ENCODE assay signal across 28 cellular contexts in genomic region chr6:137031122-137031521, GRCh38. TPM values are rescaled to one million over a fixed set of nuclear protein-coding genes. Genes with fewer than 3 reads are reported as not detected.
DNase-seq lines count a peak whose midpoint lies in the region; ATAC-seq, FAIRE-seq and TF ChIP-seq lines count a peak whose summit lies in the region.
"Had no signal": no experiment of that assay in that cellular context is flagged by ENCODE, and none has a peak within 500 bp of the region (broad histone marks: within the 10 kb centered on the region; RNA-seq: fewer than 3 reads in every experiment).

No MANE protein-coding gene starts in this region.

- H3K4me1 Mint-ChIP-seq in activated CD4-positive, alpha-beta memory T cell treated with anti-CD3 and anti-CD28 coated beads for 36 hours (ENCODE audit: low read depth), result peaks cover 12% of the 10 kb centered on the region
- H3K4me1 Mint-ChIP-seq in activated CD4-positive, alpha-beta memory T cell treated with anti-CD3 and anti-CD28 coated beads, Interleukin-2, amount 10 ng/mL, durations not matched to agents 7 days and 5 days, result peaks cover 27% of the 10 kb centered on the region
- H3K4me1 Mint-ChIP-seq: CD14-positive monocyte had no signal

- no peak for TF ChIP-seq POLR2A in GM12891 (IDR thresholded peaks at IDR 0.05; ENCODE audit: low read depth, low read length)

- H3K36me3 Mint-ChIP-seq in activated CD4-positive, alpha-beta memory T cell treated with anti-CD3 and anti-CD28 coated beads for 36 hours, result no peaks in the 10 kb centered on the region
- H3K36me3 Mint-ChIP-seq in activated CD4-positive, alpha-beta memory T cell treated with anti-CD3 and anti-CD28 coated beads, Interleukin-2, amount 10 ng/mL, durations not matched to agents 7 days and 5 days (ENCODE audit: low read depth), result peaks cover 7% of the 10 kb centered on the region
- H3K36me3 Mint-ChIP-seq: CD14-positive monocyte; CD4-positive, alpha-beta memory T cell; CD4-positive, CD25-positive, alpha-beta regulatory T cell; CD8-positive, alpha-beta memory T cell had no signal

- POLR2A ChIA-PET in activated CD4-positive, alpha-beta memory T cell treated with anti-CD3 and anti-CD28 coated beads for 36 hours (lab: Charles Lee), result no interaction called here
- POLR2A ChIA-PET in activated CD4-positive, alpha-beta memory T cell treated with anti-CD3 and anti-CD28 coated beads, Interleukin-2, amount 10 ng/mL, durations not matched to agents 7 days and 5 days (lab: Charles Lee), result no interaction called here

- ATAC-seq in left colon, result peak; percentile 74
- no peak for ATAC-seq in GM19455 (IDR thresholded peaks at IDR 0.05; ENCODE audit: unreplicated experiment)
- ATAC-seq: GM12878 had no signal

- H3K27ac Mint-ChIP-seq in activated CD4-positive, alpha-beta memory T cell treated with anti-CD3 and anti-CD28 coated beads for 36 hours, result peak overlapping the region; percentile 10
- no peak overlapping the region for H3K27ac Mint-ChIP-seq in activated CD4-positive, alpha-beta memory T cell treated with anti-CD3 and anti-CD28 coated beads, Interleukin-2, amount 10 ng/mL, durations not matched to agents 7 days and 5 days
- H3K27ac Mint-ChIP-seq: CD14-positive monocyte; CD4-positive, alpha-beta memory T cell; CD8-positive, alpha-beta memory T cell had no signal

- peak; percentile 54 for FAIRE-seq in GM12891 (lab: Jason Lieb, UNC)
- FAIRE-seq: A204.1, GM12878, GM19239 had no signal

- H3K9me3 Mint-ChIP-seq in activated CD4-positive, alpha-beta memory T cell treated with anti-CD3 and anti-CD28 coated beads for 36 hours, result no peaks in the 10 kb centered on the region
- H3K9me3 Mint-ChIP-seq in activated CD4-positive, alpha-beta memory T cell treated with anti-CD3 and anti-CD28 coated beads, Interleukin-2, amount 10 ng/mL, durations not matched to agents 7 days and 5 days, result no peaks in the 10 kb centered on the region

- DNase-seq in activated CD4-positive, alpha-beta memory T cell treated with anti-CD3 and anti-CD28 coated beads for 36 hours, result no peak
- no peak for DNase-seq in activated CD4-positive, alpha-beta memory T cell treated with anti-CD3 and anti-CD28 coated beads, Interleukin-2, amount 10 ng/mL, durations not matched to agents 7 days and 5 days
- DNase-seq in GM12891 (ENCODE audit: insufficient read length, low spot score) (no peak), left colon (no peak), activated gamma-delta T cell treated with Interleukin-2 at 50 U/mL for 16 hours (no peak)
- DNase-seq: 8988T; ACHN; BE2C; C1 segment of cervical spinal cord; CD4-positive, alpha-beta memory T cell; CD4-positive, CD25-positive, alpha-beta regulatory T cell; CD8-positive, alpha-beta memory T cell; COR-L47; DMS 273 treated with DMSO at 0.1 percent for 48 hours; DMS153; DMS53; DMS79; DND-41; EL; GDM1 had no signal

- CTCF ChIA-PET in activated CD4-positive, alpha-beta memory T cell treated with anti-CD3 and anti-CD28 coated beads for 36 hours (lab: Charles Lee), result no interaction called here
- CTCF ChIA-PET in activated CD4-positive, alpha-beta memory T cell treated with anti-CD3 and anti-CD28 coated beads, Interleukin-2, amount 10 ng/mL, durations not matched to agents 7 days and 5 days (lab: Charles Lee), result no interaction called here

- H3K4me3 Mint-ChIP-seq in activated CD4-positive, alpha-beta memory T cell treated with anti-CD3 and anti-CD28 coated beads for 36 hours, result no peak overlapping the region
- no peak overlapping the region for H3K4me3 Mint-ChIP-seq in activated CD4-positive, alpha-beta memory T cell treated with anti-CD3 and anti-CD28 coated beads, Interleukin-2, amount 10 ng/mL, durations not matched to agents 7 days and 5 days
- H3K4me3 Mint-ChIP-seq: CD14-positive monocyte; CD4-positive, CD25-positive, alpha-beta regulatory T cell; CD8-positive, alpha-beta memory T cell had no signal

- intact Hi-C loops in activated CD4-positive, alpha-beta memory T cell treated with anti-CD3 and anti-CD28 coated beads for 36 hours (cut with micrococcal nuclease), result no loop called here
- intact Hi-C loops in left colon (cut with DNase I, micrococcal nuclease), result no loop called here

- H3K27me3 Mint-ChIP-seq in activated CD4-positive, alpha-beta memory T cell treated with anti-CD3 and anti-CD28 coated beads for 36 hours, result peaks cover 45% of the 10 kb centered on the region
- H3K27me3 Mint-ChIP-seq in activated CD4-positive, alpha-beta memory T cell treated with anti-CD3 and anti-CD28 coated beads, Interleukin-2, amount 10 ng/mL, durations not matched to agents 7 days and 5 days, result peaks cover 65% of the 10 kb centered on the region

TF ChIP-seq in GM12891, 5 proteins besides CTCF, POLR2A, EP300 and RAD21:
- TF ChIP-seq SPI1 (IDR thresholded peaks at IDR 0.05; ENCODE audit: low read depth, low read length) (no peak), PAX5 (IDR thresholded peaks at IDR 0.05; ENCODE audit: insufficient read depth, low read length, severe bottlenecking) (no peak), POLR2AphosphoS5 (IDR thresholded peaks at IDR 0.05; ENCODE audit: low read depth, low read length) (no peak), POU2F2 (IDR thresholded peaks at IDR 0.05; ENCODE audit: low read depth, low read length) (no peak), TAF1 (IDR thresholded peaks at IDR 0.05; ENCODE audit: low read depth, low read length) (no peak)

RNA-seq across cellular contexts. Expression of gene IL20RA, which starts 13.6 kb away (rescaled TPM):
- not detected for total RNA-seq in activated CD4-positive, alpha-beta memory T cell treated with anti-CD3 and anti-CD28 coated beads for 36 hours
- total RNA-seq in activated CD4-positive, alpha-beta memory T cell treated with anti-CD3 and anti-CD28 coated beads, Interleukin-2, amount 10 ng/mL, durations not matched to agents 7 days and 5 days, result not detected
- polyA plus RNA-seq in GM12891 (2012; ENCODE audit: low read depth, missing spikeins), result 0.03 TPM
- 10 to 100 TPM; 11.8 to 13.4 TPM for total RNA-seq in left colon
- total RNA-seq: A673; CD4-positive, alpha-beta memory T cell; CD4-positive, CD25-positive, alpha-beta regulatory T cell; CD8-positive, alpha-beta memory T cell; G401 had no signal
- polyA plus RNA-seq: AG04450; CD14-positive monocyte; CD4-positive, alpha-beta memory T cell; CD4-positive, CD25-positive, alpha-beta regulatory T cell; CD8-positive, alpha-beta memory T cell had no signal

Comparison
In these comparisons a context has a peak if more than half of its experiments do, and no peak if none do; other contexts are left out.
1. RNA of gene IL20RA, which starts 13.6 kb away (total RNA-seq): 11.8 to 13.4 TPM in left colon; not detected in activated CD4-positive, alpha-beta memory T cell treated with anti-CD3 and anti-CD28 coated beads for 36 hours and not detected in activated CD4-positive, alpha-beta memory T cell treated with anti-CD3 and anti-CD28 coated beads, Interleukin-2, amount 10 ng/mL, durations not matched to agents 7 days and 5 days; every median in the first group is over 10 times any median in the second.